13 cellular contexts compared by ENCODE assay signal in the genomic region with DNA sequence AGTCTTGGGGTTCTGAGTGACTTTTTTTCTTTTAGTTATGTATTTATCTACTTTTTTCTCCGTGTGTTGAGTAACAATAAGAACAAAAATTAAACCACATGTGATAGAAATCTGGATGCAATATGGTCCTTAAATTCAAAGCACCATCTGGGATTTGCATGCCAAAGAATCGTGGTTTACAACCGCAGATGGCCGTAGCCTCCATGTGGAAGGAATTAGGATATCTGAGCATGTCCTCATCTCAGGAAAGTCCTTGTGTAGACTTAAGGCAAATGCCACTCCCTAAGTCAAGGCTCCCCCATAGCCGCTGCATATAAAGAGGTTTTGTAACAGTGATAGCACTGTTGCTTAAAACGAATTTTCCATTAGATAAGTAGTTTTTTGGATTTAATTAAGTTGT.
DNase-seq lines count a peak whose midpoint lies in the region; ATAC-seq and TF ChIP-seq lines count a peak whose summit lies in the region.
"Had no signal": no experiment of that assay in that cellular context is flagged by ENCODE, and none has a peak within 500 bp of the region (broad histone marks: within the 10 kb centered on the region; RNA-seq: fewer than 3 reads in every experiment).

No MANE protein-coding gene starts in this region.

- peak overlapping the region in 3 of 5 experiments; percentile 28 to 54 (median 39) for H3K27ac Mint-ChIP-seq in brain
- H3K27ac Mint-ChIP-seq: progenitor cell of endocrine pancreas; stimulated activated naive CD8-positive, alpha-beta T cell treated with anti-CD3 and anti-CD28 coated beads, Interleukin-15, Interleukin-2, amounts not matched to agents 100 ng/mL and 50 ng/mL, for 24 hours had no signal

- H3K4me1 Mint-ChIP-seq in brain = peaks cover 38% of the 10 kb centered on the region

- H3K4me3 Mint-ChIP-seq in brain = no peak overlapping the region
- H3K4me3 Mint-ChIP-seq: stimulated activated naive CD8-positive, alpha-beta T cell treated with anti-CD3 and anti-CD28 coated beads, Interleukin-15, Interleukin-2, amounts not matched to agents 100 ng/mL and 50 ng/mL, for 24 hours had no signal

- H3K79me2 ChIP-seq in GM23248 (ENCODE audit: insufficient read depth) (no peaks in the 10 kb centered on the region), OCI-LY7 (ENCODE audit: insufficient read depth, low read depth, low read length) (no peaks in the 10 kb centered on the region)

- CTCF ChIA-PET in OCI-LY7 (lab: Charles Lee; ENCODE audit: unreplicated experiment) = no interaction called here

- H3K27ac ChIP-seq in GM23248 = peak overlapping the region; percentile 59
- peak overlapping the region; percentile 45 for H3K27ac ChIP-seq in subcutaneous abdominal adipose tissue (ENCODE audit: low read depth, low read length)
- no peak overlapping the region for H3K27ac ChIP-seq in OCI-LY7 (ENCODE audit: low read depth, low read length, poor library complexity, severe bottlenecking)

- H2AFZ ChIP-seq in GM23248 (no peak overlapping the region), OCI-LY7 (ENCODE audit: low read length) (no peak overlapping the region)

- peak overlapping the region; percentile 37 for H3K4me3 ChIP-seq in GM23248
- no peak overlapping the region for H3K4me3 ChIP-seq in subcutaneous abdominal adipose tissue (ENCODE audit: low read depth in 1 of 5, low read length in 5 of 5)
- H3K4me3 ChIP-seq in OCI-LY7 (ENCODE audit: low read depth, low read length, poor library complexity, severe bottlenecking) = no peak overlapping the region

- no peaks in the 10 kb centered on the region for H3K27me3 Mint-ChIP-seq in brain
- H3K27me3 Mint-ChIP-seq: stimulated activated naive CD8-positive, alpha-beta T cell treated with anti-CD3 and anti-CD28 coated beads, Interleukin-15, Interleukin-2, amounts not matched to agents 100 ng/mL and 50 ng/mL, for 24 hours had no signal

- 1% methylated on average over 6 of the region's 6 CpGs for WGBS in GM23248 (ENCODE audit: low coverage in 1 of 2, low lambda C conversion rate in 2 of 2, missing lambda C conversion rate in 2 of 2), 2 experiments

- POLR2A ChIA-PET in OCI-LY7 (lab: Charles Lee) = no interaction called here

- H3K9ac ChIP-seq in GM23248 (no peak overlapping the region), subcutaneous abdominal adipose tissue (ENCODE audit: low read length in 5 of 5) (no peak overlapping the region)

- intact Hi-C loops in left ventricle myocardium superior (cut with micrococcal nuclease) (no loop called here), OCI-LY7 (cut with micrococcal nuclease; ENCODE audit: unreplicated experiment) (no loop called here), posterior cingulate gyrus (cut with DNase I) (no loop called here)

- peaks cover 53% of the 10 kb centered on the region for H3F3A ChIP-seq in GM23248 (ENCODE audit: insufficient read depth)

- H3K36me3 Mint-ChIP-seq in brain = peaks cover 15% of the 10 kb centered on the region

- DNase-seq in GM23248 (peak; percentile 93), left ventricle myocardium superior (no peak), NCI-H69 (lab: John Stamatoyannopoulos, UW) (no peak), OCI-LY7 (ENCODE audit: low spot score) (no peak), posterior cingulate gyrus (no peak)
- DNase-seq: H7, NCI-H1417, NCI-H774 had no signal

- no peaks in the 10 kb centered on the region for H4K20me1 ChIP-seq in GM23248 (ENCODE audit: insufficient read depth)
- H4K20me1 ChIP-seq in OCI-LY7 (ENCODE audit: insufficient read depth, low read length) = no peaks in the 10 kb centered on the region

- no peaks in the 10 kb centered on the region for H3K9me2 ChIP-seq in GM23248 (ENCODE audit: insufficient read depth)
- no peaks in the 10 kb centered on the region for H3K9me2 ChIP-seq in OCI-LY7 (ENCODE audit: insufficient read depth, low read length)

- no peaks in the 10 kb centered on the region for H3K36me3 ChIP-seq in GM23248 (ENCODE audit: low read depth)
- no peaks in the 10 kb centered on the region for H3K36me3 ChIP-seq in subcutaneous abdominal adipose tissue (ENCODE audit: control insufficient read depth in 5 of 5, insufficient read depth in 5 of 5, low read length in 5 of 5)
- H3K36me3 ChIP-seq in OCI-LY7 (ENCODE audit: insufficient read depth, low read length) = no peaks in the 10 kb centered on the region

- in situ Hi-C loops in GM23248 (cut with MboI) = no loop called here

- H3K27me3 ChIP-seq in GM23248 (replicated peaks; ENCODE audit: insufficient read depth) (no peaks in the 10 kb centered on the region), subcutaneous abdominal adipose tissue (ENCODE audit: control insufficient read depth in 5 of 5, insufficient read depth in 4 of 5, low read length in 5 of 5) (no peaks in the 10 kb centered on the region)

- ATAC-seq in left ventricle myocardium superior = peak; percentile 36
- ATAC-seq in HG03571 (IDR thresholded peaks at IDR 0.05; ENCODE audit: unreplicated experiment) = no peak

- peaks cover 30 to 45% (median 33%) of the 10 kb centered on the region in 5 experiments for H3K9me3 Mint-ChIP-seq in brain

- peak in 1 of 2 experiments; percentile 12 for TF ChIP-seq CTCF in brain (conservative IDR thresholded peaks at IDR 0.05)
- TF ChIP-seq CTCF in OCI-LY7 (conservative IDR thresholded peaks at IDR 0.05; ENCODE audit: low read length) = no peak

- H3K4me2 ChIP-seq in GM23248 (ENCODE audit: unreplicated experiment) (peak overlapping the region; percentile 74), OCI-LY7 (ENCODE audit: low read length) (no peak overlapping the region)

- peaks cover 60% of the 10 kb centered on the region for H3K4me1 ChIP-seq in GM23248 (ENCODE audit: insufficient read depth)
- peaks cover 8 to 47% (median 42%) of the 10 kb centered on the region in 5 donors for H3K4me1 ChIP-seq in subcutaneous abdominal adipose tissue (ENCODE audit: control insufficient read depth in 5 of 5, insufficient read depth in 5 of 5, low read length in 5 of 5)
- no peaks in the 10 kb centered on the region for H3K4me1 ChIP-seq in OCI-LY7 (ENCODE audit: insufficient read depth, low read length, poor library complexity, severe bottlenecking)

- H3K9me3 ChIP-seq in GM23248 (ENCODE audit: low read depth) (no peaks in the 10 kb centered on the region), subcutaneous abdominal adipose tissue (ENCODE audit: control insufficient read depth in 5 of 5, low read length in 5 of 5) (peaks cover 0 to 5% (median 2%) of the 10 kb centered on the region in 5 donors), OCI-LY7 (ENCODE audit: low read length) (no peaks in the 10 kb centered on the region)

- BruUV-seq in OCI-LY7 (replicated peaks; lab: Mats Ljungman, UMichigan) = no TSS peak
